14 cellular contexts compared by ENCODE assay signal in the genomic region with DNA sequence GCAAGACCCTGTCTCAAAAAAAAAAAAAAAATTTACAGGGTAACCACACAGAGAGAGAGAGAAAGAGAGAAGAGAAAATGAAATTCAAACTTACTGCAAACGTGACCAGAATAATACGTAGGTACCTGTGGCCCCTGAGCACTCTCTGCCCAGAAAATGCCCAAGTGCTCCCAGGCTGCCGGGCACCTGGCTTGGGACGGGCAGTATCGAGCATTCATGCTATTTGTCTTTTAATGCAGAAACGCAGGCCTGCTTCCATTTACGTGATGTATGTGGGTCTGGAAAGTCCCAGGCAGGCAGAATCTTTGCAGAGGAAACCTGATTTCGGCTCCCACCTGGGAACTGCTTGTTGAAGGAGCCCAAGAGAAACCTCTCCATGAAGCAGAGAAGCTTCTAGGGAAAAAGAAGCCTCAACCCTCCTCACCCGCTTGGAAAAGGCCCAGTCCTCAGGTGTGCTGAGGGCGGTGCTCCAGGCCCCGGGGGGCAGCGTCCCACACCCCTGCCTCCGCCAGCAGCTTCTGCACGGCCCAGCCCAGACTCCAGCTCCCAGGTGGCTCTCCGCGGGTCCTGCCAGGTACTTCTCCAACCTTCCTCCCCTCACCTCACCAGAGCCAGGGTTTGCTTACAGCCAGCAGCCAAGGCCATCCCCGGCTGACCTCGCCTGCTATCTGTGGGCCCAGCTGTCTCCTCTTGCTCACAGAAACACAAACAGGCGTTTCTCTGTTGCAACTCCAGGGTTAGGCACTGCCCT. TPM values are rescaled to one million over a fixed set of nuclear protein-coding genes. Genes with fewer than 3 reads are reported as not detected.
DNase-seq lines count a peak whose midpoint lies in the region; ATAC-seq and TF ChIP-seq lines count a peak whose summit lies in the region.
"Had no signal": no experiment of that assay in that cellular context is flagged by ENCODE, and none has a peak within 500 bp of the region (broad histone marks: within the 10 kb centered on the region; RNA-seq: fewer than 3 reads in every experiment).

No MANE protein-coding gene starts in this region.

- no peak overlapping the region for H3K4me3 ChIP-seq in neural progenitor cell
- H3K4me3 ChIP-seq: GM23248, heart right ventricle, lung had no signal

- H3K9ac ChIP-seq in neural progenitor cell: no peak overlapping the region
- H3K9ac ChIP-seq: GM23248, parathyroid adenoma had no signal

- TF ChIP-seq POLR2A in erythroblast (IDR thresholded peaks at IDR 0.05; ENCODE audit: low read length): no peak

- no peaks in the 10 kb centered on the region for H3K9me3 Mint-ChIP-seq in neural progenitor cell
- H3K9me3 Mint-ChIP-seq: activated CD4-positive, alpha-beta memory T cell treated with anti-CD3 and anti-CD28 coated beads, Interleukin-2, amount 10 ng/mL, durations not matched to agents 7 days and 5 days had no signal

- peaks cover 43% of the 10 kb centered on the region for H3K4me1 Mint-ChIP-seq in neural progenitor cell
- H3K4me1 Mint-ChIP-seq: activated CD4-positive, alpha-beta memory T cell treated with anti-CD3 and anti-CD28 coated beads, Interleukin-2, amount 10 ng/mL, durations not matched to agents 7 days and 5 days had no signal

- H3K4me2 ChIP-seq in neural progenitor cell: no peak overlapping the region

- DNase-seq in COLO668 (lab: John Stamatoyannopoulos, UW; ENCODE audit: unreplicated experiment) (peak; percentile 51), NCI-H510A treated with DMSO at 0.1 percent for 48 hours (lab: John Stamatoyannopoulos, UW) (peak; percentile 21), left cardiac atrium (peak; percentile 70), neural progenitor cell (ENCODE audit: low spot score) (no peak), amygdala (lab: John Stamatoyannopoulos, UW) (no peak), erythroblast (lab: John Stamatoyannopoulos, UW) (no peak)
- DNase-seq in activated CD8-positive, alpha-beta memory T cell treated with anti-CD3 and anti-CD28 coated beads, Interleukin-2, amount 50 U/mL, for 4 hours: no peak
- DNase-seq: activated CD4-positive, alpha-beta memory T cell treated with anti-CD3 and anti-CD28 coated beads, Interleukin-2, amount 10 ng/mL, durations not matched to agents 7 days and 5 days; activated gamma-delta T cell; GM23248; heart right ventricle had no signal

- H3F3A ChIP-seq in neural progenitor cell (ENCODE audit: low read depth): no peaks in the 10 kb centered on the region

- H3K4me1 ChIP-seq in neural progenitor cell: peaks cover 24% of the 10 kb centered on the region
- H3K4me1 ChIP-seq: parathyroid adenoma had no signal

- peaks cover 7% of the 10 kb centered on the region for H4K20me1 ChIP-seq in neural progenitor cell (ENCODE audit: low read depth)

- no peak for TF ChIP-seq CTCF in neural progenitor cell (IDR thresholded peaks at IDR 0.05)

- peak overlapping the region; percentile 88 for H3K27ac Mint-ChIP-seq in neural progenitor cell
- H3K27ac Mint-ChIP-seq: activated CD4-positive, alpha-beta memory T cell treated with anti-CD3 and anti-CD28 coated beads, Interleukin-2, amount 10 ng/mL, durations not matched to agents 7 days and 5 days had no signal

- peaks cover 10% of the 10 kb centered on the region for H3K27me3 Mint-ChIP-seq in neural progenitor cell (ENCODE audit: insufficient read depth, low read depth)

- intact Hi-C loops in left cardiac atrium (cut with DNase I): loop anchor here in 1 of 2 donors (5.0 kb wide), 1 partner anchor 39 kb away; no protein-coding TSS in a partner anchor

- H3K27me3 ChIP-seq in neural progenitor cell: peaks cover 13% of the 10 kb centered on the region

- H2AFZ ChIP-seq in neural progenitor cell (replicated peaks): no peak overlapping the region
- H2AFZ ChIP-seq: GM23248, parathyroid adenoma had no signal

- H3K36me3 Mint-ChIP-seq in neural progenitor cell: no peaks in the 10 kb centered on the region

- no peaks in the 10 kb centered on the region for H3K36me3 ChIP-seq in neural progenitor cell
- H3K36me3 ChIP-seq: heart right ventricle had no signal

- no peak overlapping the region for H3K27ac ChIP-seq in neural progenitor cell
- H3K27ac ChIP-seq: GM23248, heart right ventricle, parathyroid adenoma had no signal

- no peak overlapping the region for H3K4me3 Mint-ChIP-seq in neural progenitor cell
- H3K4me3 Mint-ChIP-seq: activated CD4-positive, alpha-beta memory T cell treated with anti-CD3 and anti-CD28 coated beads, Interleukin-2, amount 10 ng/mL, durations not matched to agents 7 days and 5 days had no signal

- H3K9me3 ChIP-seq in neural progenitor cell (ENCODE audit: low read depth): no peaks in the 10 kb centered on the region
- H3K9me3 ChIP-seq: heart right ventricle had no signal

- H3K79me2 ChIP-seq in neural progenitor cell (ENCODE audit: low read depth): no peaks in the 10 kb centered on the region

- peak; percentile 9 to 38 for ATAC-seq in left cardiac atrium
- no peak for ATAC-seq in HG03442 (IDR thresholded peaks at IDR 0.05; ENCODE audit: unreplicated experiment)

RNA-seq across cellular contexts. Expression of a gene that starts 14.0 kb away (rescaled TPM):
- 10 to 100 TPM in 1 of 2 donors, 1 to 10 TPM in 1; 5.9 to 10.9 TPM for total RNA-seq in left cardiac atrium
- 7.5 TPM in 2 replicates for total RNA-seq in neural progenitor cell (ENCODE audit: low replicate concordance)

Comparison
In these comparisons a context has a peak if more than half of its experiments do, and no peak if none do; other contexts are left out.
1. DNase-seq: peak in COLO668 (single experiment), NCI-H510A treated with DMSO at 0.1 percent for 48 hours (single experiment) and left cardiac atrium (single experiment); none in neural progenitor cell (single experiment), activated CD8-positive, alpha-beta memory T cell treated with anti-CD3 and anti-CD28 coated beads, Interleukin-2, amount 50 U/mL, for 4 hours (single experiment), amygdala (0 of 56) and erythroblast (0 of 2).